Comparison of ENCODE assay signal across 1 cellular context in the genomic region with DNA sequence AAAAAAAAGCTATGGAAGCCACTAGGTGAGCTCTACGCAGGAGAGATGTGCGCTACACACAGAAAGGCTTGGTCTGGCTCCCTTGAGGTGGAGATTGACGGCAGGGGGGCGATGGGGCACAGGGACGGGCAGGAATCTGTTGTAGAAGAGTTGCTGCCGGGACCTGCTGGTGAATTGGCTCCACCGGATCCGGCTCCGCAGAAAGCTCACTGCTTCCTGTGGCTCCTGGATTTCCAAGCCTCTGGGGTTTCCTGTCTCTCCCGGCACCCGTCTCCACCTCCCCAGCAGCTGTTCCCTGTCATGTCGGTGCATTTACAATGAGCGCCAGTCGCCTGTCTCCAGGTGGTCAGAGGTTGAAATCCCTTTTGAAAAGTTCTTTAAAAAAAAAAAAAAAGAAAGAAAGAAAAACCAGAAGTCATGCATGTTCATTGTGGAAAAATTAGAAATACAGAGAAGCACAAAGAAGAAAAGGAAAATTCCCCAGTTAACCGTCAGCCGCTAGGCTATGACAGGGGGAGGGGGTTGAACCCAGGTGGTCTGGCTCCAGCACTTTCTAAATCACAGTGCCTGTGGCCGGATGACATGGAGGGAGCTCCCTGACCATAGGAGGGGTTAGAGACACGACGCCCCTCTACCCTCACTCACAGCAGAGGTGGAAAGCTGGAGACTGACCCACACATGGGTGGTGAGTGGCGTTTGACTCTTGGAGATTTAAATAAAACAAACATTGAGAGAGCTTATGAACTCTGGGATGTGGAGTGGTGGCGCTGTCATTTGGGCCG.
TF ChIP-seq lines count a peak whose summit lies in the region.

No MANE protein-coding gene starts in this region.

TF ChIP-seq in WTC11, 78 proteins besides CTCF, POLR2A, EP300 and RAD21 (continued from another document):
- TF ChIP-seq, protein P1, sequence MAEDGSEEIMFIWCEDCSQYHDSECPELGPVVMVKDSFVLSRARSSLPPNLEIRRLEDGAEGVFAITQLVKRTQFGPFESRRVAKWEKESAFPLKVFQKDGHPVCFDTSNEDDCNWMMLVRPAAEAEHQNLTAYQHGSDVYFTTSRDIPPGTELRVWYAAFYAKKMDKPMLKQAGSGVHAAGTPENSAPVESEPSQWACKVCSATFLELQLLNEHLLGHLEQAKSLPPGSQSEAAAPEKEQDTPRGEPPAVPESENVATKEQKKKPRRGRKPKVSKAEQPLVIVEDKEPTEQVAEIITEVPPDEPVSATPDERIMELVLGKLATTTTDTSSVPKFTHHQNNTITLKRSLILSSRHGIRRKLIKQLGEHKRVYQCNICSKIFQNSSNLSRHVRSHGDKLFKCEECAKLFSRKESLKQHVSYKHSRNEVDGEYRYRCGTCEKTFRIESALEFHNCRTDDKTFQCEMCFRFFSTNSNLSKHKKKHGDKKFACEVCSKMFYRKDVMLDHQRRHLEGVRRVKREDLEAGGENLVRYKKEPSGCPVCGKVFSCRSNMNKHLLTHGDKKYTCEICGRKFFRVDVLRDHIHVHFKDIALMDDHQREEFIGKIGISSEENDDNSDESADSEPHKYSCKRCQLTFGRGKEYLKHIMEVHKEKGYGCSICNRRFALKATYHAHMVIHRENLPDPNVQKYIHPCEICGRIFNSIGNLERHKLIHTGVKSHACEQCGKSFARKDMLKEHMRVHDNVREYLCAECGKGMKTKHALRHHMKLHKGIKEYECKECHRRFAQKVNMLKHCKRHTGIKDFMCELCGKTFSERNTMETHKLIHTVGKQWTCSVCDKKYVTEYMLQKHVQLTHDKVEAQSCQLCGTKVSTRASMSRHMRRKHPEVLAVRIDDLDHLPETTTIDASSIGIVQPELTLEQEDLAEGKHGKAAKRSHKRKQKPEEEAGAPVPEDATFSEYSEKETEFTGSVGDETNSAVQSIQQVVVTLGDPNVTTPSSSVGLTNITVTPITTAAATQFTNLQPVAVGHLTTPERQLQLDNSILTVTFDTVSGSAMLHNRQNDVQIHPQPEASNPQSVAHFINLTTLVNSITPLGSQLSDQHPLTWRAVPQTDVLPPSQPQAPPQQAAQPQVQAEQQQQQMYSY (CRISPR knock-in tag; IDR thresholded peaks at IDR 0.05): peak; percentile 95
- TF ChIP-seq, protein P2, sequence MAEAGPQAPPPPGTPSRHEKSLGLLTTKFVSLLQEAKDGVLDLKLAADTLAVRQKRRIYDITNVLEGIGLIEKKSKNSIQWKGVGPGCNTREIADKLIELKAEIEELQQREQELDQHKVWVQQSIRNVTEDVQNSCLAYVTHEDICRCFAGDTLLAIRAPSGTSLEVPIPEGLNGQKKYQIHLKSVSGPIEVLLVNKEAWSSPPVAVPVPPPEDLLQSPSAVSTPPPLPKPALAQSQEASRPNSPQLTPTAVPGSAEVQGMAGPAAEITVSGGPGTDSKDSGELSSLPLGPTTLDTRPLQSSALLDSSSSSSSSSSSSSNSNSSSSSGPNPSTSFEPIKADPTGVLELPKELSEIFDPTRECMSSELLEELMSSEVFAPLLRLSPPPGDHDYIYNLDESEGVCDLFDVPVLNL (CRISPR knock-in tag; IDR thresholded peaks at IDR 0.05; ENCODE audit: borderline replicate concordance, low read depth): no peak
TF ChIP-seq in WTC11: peak in this region for 1.
